20 cellular contexts compared by ENCODE assay signal in genomic region chr1:220692436-220693228, GRCh38. TPM values are rescaled to one million over a fixed set of nuclear protein-coding genes. Genes with fewer than 3 reads are reported as not detected.
"Had no signal": no experiment of that assay in that cellular context is flagged by ENCODE, and none has a peak within 500 bp of the region (broad histone marks: within the 10 kb centered on the region; RNA-seq: fewer than 3 reads in every experiment).

No MANE protein-coding gene starts in this region.

- H3K9me3 Mint-ChIP-seq: activated naive CD4-positive, alpha-beta T cell treated with anti-CD3 and anti-CD28 coated beads, Interleukin-2, amount 50 U/mL, for 24 hours; activated T-helper 17 cell treated with anti-CD3 and anti-CD28 coated beads, Interleukin-2, amount 50 U/mL, for 72 hours; central memory CD8-positive, alpha-beta T cell; naive B cell had no signal

- H3K36me3 ChIP-seq: esophagus squamous epithelium, gastrocnemius medialis, suprapubic skin had no signal

- H3K9me3 ChIP-seq: esophagus squamous epithelium, gastrocnemius medialis, right atrium auricular region, spleen, suprapubic skin, upper lobe of left lung had no signal

- H3K4me3 Mint-ChIP-seq: activated CD4-positive, alpha-beta T cell treated with anti-CD3 and anti-CD28 coated beads for 36 hours; activated CD8-positive, alpha-beta T cell treated with anti-CD3 and anti-CD28 coated beads, Interleukin-2, amount 10 ng/mL, durations not matched to agents 7 days and 5 days; activated naive CD4-positive, alpha-beta T cell treated with anti-CD3 and anti-CD28 coated beads, Interleukin-2, amount 50 U/mL, for 24 hours; activated T-helper 17 cell treated with anti-CD3 and anti-CD28 coated beads, Interleukin-2, amount 50 U/mL, for 72 hours; central memory CD8-positive, alpha-beta T cell; dendritic cell treated with granulocyte-macrophage colony-stimulating factor and Interleukin-4, amounts not matched to agents 40 ng/mL and 50 ng/mL, for 4 days had no signal

- H3K36me3 Mint-ChIP-seq: activated naive CD4-positive, alpha-beta T cell treated with anti-CD3 and anti-CD28 coated beads, Interleukin-2, amount 50 U/mL, for 24 hours; brain; naive B cell had no signal

- H3K27ac ChIP-seq: esophagus squamous epithelium, gastrocnemius medialis, right atrium auricular region, suprapubic skin had no signal

- H3K27me3 ChIP-seq: gastrocnemius medialis, right atrium auricular region, upper lobe of left lung had no signal

- DNase-seq: activated CD4-positive, alpha-beta T cell treated with anti-CD3 and anti-CD28 coated beads for 36 hours; activated CD8-positive, alpha-beta T cell treated with anti-CD3 and anti-CD28 coated beads, Interleukin-2, amount 10 ng/mL, durations not matched to agents 7 days and 5 days; amygdala; esophagus squamous epithelium; gastrocnemius medialis; kidney; left ventricle myocardium superior; naive B cell; spleen; stimulated activated CD4-positive, alpha-beta T cell treated with anti-CD3 and anti-CD28 coated beads, Interleukin-1b, Interleukin-23, amount 100 ng/mL, for 48 hours; stimulated activated naive CD4-positive, alpha-beta T cell; T-helper 9 cell; upper lobe of left lung had no signal

- H3K27ac Mint-ChIP-seq: activated CD4-positive, alpha-beta T cell treated with anti-CD3 and anti-CD28 coated beads for 36 hours; activated CD8-positive, alpha-beta T cell treated with anti-CD3 and anti-CD28 coated beads, Interleukin-2, amount 10 ng/mL, durations not matched to agents 7 days and 5 days; activated naive CD4-positive, alpha-beta T cell treated with anti-CD3 and anti-CD28 coated beads, Interleukin-2, amount 50 U/mL, for 24 hours; activated T-helper 17 cell treated with anti-CD3 and anti-CD28 coated beads, Interleukin-2, amount 50 U/mL, for 72 hours; brain; dendritic cell treated with granulocyte-macrophage colony-stimulating factor and Interleukin-4, amounts not matched to agents 40 ng/mL and 50 ng/mL, for 4 days had no signal

- ATAC-seq: activated CD4-positive, alpha-beta T cell treated with anti-CD3 and anti-CD28 coated beads for 36 hours; activated CD8-positive, alpha-beta T cell treated with anti-CD3 and anti-CD28 coated beads, Interleukin-2, amount 10 ng/mL, durations not matched to agents 7 days and 5 days; activated T-helper 17 cell treated with anti-CD3 and anti-CD28 coated beads, Interleukin-2, amount 50 U/mL, for 72 hours; gastrocnemius medialis; left ventricle myocardium superior had no signal

RNA-seq across cellular contexts. Expression of gene MTARC2, which starts 55.5 kb away (rescaled TPM):
- total RNA-seq: activated CD4-positive, alpha-beta T cell treated with anti-CD3 and anti-CD28 coated beads for 36 hours; activated CD8-positive, alpha-beta T cell treated with anti-CD3 and anti-CD28 coated beads, Interleukin-2, amount 10 ng/mL, durations not matched to agents 7 days and 5 days; activated T-helper 17 cell treated with anti-CD3 and anti-CD28 coated beads, Interleukin-2, amount 50 U/mL, for 72 hours had no signal
